1 cellular context compared by ENCODE assay signal in the genomic region with DNA sequence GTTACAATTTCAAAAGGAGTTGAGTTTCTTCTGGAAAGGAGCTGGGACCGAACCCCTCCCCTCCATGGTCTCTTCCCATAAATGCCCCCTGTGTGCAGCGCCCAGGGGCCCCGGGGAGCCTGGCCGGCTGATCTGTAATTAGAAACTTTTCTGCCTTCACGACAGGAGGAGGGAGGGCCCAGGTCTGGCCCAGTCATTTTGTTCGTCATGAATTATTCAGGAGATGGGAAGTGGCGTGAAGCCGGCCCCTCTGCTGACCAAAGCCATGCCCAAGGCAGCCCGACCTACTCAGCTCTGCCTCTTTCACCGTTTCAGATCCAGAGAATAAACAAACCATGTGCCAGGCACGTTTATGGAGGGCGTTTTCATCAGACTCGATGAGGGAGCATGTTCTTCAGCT.
TF ChIP-seq lines count a peak whose summit lies in the region.

No MANE protein-coding gene starts in this region.

TF ChIP-seq in K562, 482 proteins besides CTCF, POLR2A, EP300 and RAD21:
- no peak for TF ChIP-seq PRMT5 (CRISPR knock-in tag; IDR thresholded peaks at IDR 0.05)
- TF ChIP-seq, protein P1, sequence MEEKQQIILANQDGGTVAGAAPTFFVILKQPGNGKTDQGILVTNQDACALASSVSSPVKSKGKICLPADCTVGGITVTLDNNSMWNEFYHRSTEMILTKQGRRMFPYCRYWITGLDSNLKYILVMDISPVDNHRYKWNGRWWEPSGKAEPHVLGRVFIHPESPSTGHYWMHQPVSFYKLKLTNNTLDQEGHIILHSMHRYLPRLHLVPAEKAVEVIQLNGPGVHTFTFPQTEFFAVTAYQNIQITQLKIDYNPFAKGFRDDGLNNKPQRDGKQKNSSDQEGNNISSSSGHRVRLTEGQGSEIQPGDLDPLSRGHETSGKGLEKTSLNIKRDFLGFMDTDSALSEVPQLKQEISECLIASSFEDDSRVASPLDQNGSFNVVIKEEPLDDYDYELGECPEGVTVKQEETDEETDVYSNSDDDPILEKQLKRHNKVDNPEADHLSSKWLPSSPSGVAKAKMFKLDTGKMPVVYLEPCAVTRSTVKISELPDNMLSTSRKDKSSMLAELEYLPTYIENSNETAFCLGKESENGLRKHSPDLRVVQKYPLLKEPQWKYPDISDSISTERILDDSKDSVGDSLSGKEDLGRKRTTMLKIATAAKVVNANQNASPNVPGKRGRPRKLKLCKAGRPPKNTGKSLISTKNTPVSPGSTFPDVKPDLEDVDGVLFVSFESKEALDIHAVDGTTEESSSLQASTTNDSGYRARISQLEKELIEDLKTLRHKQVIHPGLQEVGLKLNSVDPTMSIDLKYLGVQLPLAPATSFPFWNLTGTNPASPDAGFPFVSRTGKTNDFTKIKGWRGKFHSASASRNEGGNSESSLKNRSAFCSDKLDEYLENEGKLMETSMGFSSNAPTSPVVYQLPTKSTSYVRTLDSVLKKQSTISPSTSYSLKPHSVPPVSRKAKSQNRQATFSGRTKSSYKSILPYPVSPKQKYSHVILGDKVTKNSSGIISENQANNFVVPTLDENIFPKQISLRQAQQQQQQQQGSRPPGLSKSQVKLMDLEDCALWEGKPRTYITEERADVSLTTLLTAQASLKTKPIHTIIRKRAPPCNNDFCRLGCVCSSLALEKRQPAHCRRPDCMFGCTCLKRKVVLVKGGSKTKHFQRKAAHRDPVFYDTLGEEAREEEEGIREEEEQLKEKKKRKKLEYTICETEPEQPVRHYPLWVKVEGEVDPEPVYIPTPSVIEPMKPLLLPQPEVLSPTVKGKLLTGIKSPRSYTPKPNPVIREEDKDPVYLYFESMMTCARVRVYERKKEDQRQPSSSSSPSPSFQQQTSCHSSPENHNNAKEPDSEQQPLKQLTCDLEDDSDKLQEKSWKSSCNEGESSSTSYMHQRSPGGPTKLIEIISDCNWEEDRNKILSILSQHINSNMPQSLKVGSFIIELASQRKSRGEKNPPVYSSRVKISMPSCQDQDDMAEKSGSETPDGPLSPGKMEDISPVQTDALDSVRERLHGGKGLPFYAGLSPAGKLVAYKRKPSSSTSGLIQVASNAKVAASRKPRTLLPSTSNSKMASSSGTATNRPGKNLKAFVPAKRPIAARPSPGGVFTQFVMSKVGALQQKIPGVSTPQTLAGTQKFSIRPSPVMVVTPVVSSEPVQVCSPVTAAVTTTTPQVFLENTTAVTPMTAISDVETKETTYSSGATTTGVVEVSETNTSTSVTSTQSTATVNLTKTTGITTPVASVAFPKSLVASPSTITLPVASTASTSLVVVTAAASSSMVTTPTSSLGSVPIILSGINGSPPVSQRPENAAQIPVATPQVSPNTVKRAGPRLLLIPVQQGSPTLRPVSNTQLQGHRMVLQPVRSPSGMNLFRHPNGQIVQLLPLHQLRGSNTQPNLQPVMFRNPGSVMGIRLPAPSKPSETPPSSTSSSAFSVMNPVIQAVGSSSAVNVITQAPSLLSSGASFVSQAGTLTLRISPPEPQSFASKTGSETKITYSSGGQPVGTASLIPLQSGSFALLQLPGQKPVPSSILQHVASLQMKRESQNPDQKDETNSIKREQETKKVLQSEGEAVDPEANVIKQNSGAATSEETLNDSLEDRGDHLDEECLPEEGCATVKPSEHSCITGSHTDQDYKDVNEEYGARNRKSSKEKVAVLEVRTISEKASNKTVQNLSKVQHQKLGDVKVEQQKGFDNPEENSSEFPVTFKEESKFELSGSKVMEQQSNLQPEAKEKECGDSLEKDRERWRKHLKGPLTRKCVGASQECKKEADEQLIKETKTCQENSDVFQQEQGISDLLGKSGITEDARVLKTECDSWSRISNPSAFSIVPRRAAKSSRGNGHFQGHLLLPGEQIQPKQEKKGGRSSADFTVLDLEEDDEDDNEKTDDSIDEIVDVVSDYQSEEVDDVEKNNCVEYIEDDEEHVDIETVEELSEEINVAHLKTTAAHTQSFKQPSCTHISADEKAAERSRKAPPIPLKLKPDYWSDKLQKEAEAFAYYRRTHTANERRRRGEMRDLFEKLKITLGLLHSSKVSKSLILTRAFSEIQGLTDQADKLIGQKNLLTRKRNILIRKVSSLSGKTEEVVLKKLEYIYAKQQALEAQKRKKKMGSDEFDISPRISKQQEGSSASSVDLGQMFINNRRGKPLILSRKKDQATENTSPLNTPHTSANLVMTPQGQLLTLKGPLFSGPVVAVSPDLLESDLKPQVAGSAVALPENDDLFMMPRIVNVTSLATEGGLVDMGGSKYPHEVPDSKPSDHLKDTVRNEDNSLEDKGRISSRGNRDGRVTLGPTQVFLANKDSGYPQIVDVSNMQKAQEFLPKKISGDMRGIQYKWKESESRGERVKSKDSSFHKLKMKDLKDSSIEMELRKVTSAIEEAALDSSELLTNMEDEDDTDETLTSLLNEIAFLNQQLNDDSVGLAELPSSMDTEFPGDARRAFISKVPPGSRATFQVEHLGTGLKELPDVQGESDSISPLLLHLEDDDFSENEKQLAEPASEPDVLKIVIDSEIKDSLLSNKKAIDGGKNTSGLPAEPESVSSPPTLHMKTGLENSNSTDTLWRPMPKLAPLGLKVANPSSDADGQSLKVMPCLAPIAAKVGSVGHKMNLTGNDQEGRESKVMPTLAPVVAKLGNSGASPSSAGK (IDR thresholded peaks at IDR 0.05): peak; percentile 62
